Comparison of ENCODE assay signal across 14 cellular contexts in the genomic region with DNA sequence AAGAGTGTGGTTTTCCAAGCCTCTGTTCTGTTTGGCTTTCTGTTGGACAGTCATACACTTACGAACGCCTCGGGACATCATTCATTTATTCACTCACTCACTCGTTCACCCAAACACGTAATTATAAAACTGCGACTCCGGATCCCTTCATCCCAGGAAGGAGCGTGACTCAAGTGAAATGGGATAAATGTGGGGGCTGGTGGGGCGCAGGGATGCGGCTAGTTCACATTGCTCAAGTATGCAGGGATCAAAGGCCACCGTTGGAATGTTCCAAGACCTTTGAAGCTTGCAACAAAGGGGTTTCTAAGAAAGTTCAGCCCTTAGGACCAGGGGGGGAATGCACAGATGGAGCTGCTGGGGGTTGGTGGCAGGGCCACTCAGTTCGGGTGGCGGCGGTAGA.
"Had no signal": no experiment of that assay in that cellular context is flagged by ENCODE, and none has a peak within 500 bp of the region (broad histone marks: within the 10 kb centered on the region; RNA-seq: fewer than 3 reads in every experiment).

No MANE protein-coding gene starts in this region.

- H3K27ac Mint-ChIP-seq: activated naive CD4-positive, alpha-beta T cell treated with anti-CD3 and anti-CD28 coated beads, Interleukin-2, amount 50 U/mL, for 72 hours; stimulated activated naive CD8-positive, alpha-beta T cell treated with anti-CD3 and anti-CD28 coated beads, Interleukin-15, Interleukin-2, amounts not matched to agents 100 ng/mL and 50 ng/mL, for 24 hours had no signal

- DNase-seq: activated CD4-positive, alpha-beta T cell treated with anti-CD3 and anti-CD28 coated beads, Interleukin-2, amount 50 U/mL, for 1 hour; activated CD4-positive, CD25-positive, alpha-beta regulatory T cell; activated T-cell treated with anti-CD3 and anti-CD28 coated beads for 4 hours; amygdala; effector CD4-positive, alpha-beta T cell; naive B cell; nucleus accumbens; stimulated activated CD4-positive, alpha-beta T cell treated with anti-CD3 and anti-CD28 coated beads, Interleukin-4, amount 100 ng/mL, for 1 hour; upper lobe of right lung had no signal

- H3K4me1 ChIP-seq: gastroesophageal sphincter, prostate gland, upper lobe of right lung had no signal

- ATAC-seq: activated naive CD4-positive, alpha-beta T cell treated with anti-CD3 and anti-CD28 coated beads, Interleukin-2, amount 50 U/mL, for 72 hours; gastroesophageal sphincter; upper lobe of right lung had no signal

- H3K4me3 ChIP-seq: gastroesophageal sphincter, hepatocyte, prostate gland, upper lobe of right lung had no signal

- H3K4me1 Mint-ChIP-seq: naive B cell had no signal

- H3K9me3 Mint-ChIP-seq: activated naive CD4-positive, alpha-beta T cell treated with anti-CD3 and anti-CD28 coated beads, Interleukin-2, amount 50 U/mL, for 72 hours; stimulated activated naive CD8-positive, alpha-beta T cell treated with anti-CD3 and anti-CD28 coated beads, Interleukin-15, Interleukin-2, amounts not matched to agents 100 ng/mL and 50 ng/mL, for 24 hours had no signal

- H3K9me3 ChIP-seq: gastroesophageal sphincter, prostate gland, upper lobe of right lung had no signal

- H3K36me3 ChIP-seq: gastroesophageal sphincter, prostate gland, upper lobe of right lung had no signal

- H3K27ac ChIP-seq: gastroesophageal sphincter, hepatocyte, prostate gland, upper lobe of right lung had no signal

- H3K27me3 ChIP-seq: hepatocyte had no signal

- H3K36me3 Mint-ChIP-seq: activated naive CD4-positive, alpha-beta T cell treated with anti-CD3 and anti-CD28 coated beads, Interleukin-2, amount 50 U/mL, for 72 hours; naive B cell had no signal

- H3K4me3 Mint-ChIP-seq: naive B cell; stimulated activated naive CD8-positive, alpha-beta T cell treated with anti-CD3 and anti-CD28 coated beads, Interleukin-15, Interleukin-2, amounts not matched to agents 100 ng/mL and 50 ng/mL, for 24 hours had no signal
